Comparison of ENCODE assay signal across 9 cellular contexts in genomic region chr16:88454315-88455057, GRCh38. TPM values are rescaled to one million over a fixed set of nuclear protein-coding genes. Genes with fewer than 3 reads are reported as not detected.
DNase-seq lines count a peak whose midpoint lies in the region; ATAC-seq, FAIRE-seq and TF ChIP-seq lines count a peak whose summit lies in the region.
"Had no signal": no experiment of that assay in that cellular context is flagged by ENCODE, and none has a peak within 500 bp of the region (broad histone marks: within the 10 kb centered on the region; RNA-seq: fewer than 3 reads in every experiment).

No MANE protein-coding gene starts in this region.

- FAIRE-seq in D721Med (lab: Jason Lieb, UNC) = no peak
- FAIRE-seq: colon had no signal

- peak; percentile 74 for DNase-seq in activated CD4-positive, alpha-beta T cell treated with anti-CD3 and anti-CD28 coated beads for 36 hours
- no peak for DNase-seq in activated CD4-positive, alpha-beta T cell treated with anti-CD3 and anti-CD28 coated beads for 1 hour
- DNase-seq in epithelial cell of esophagus (ENCODE audit: low read depth) = peak; percentile 37
- no peak for DNase-seq in osteocyte (ENCODE audit: extremely low spot score, unreplicated experiment)
- DNase-seq in D721Med (ENCODE audit: insufficient read length, low spot score) = no peak
- DNase-seq in Kasumi-1 (lab: John Stamatoyannopoulos, UW) = no peak
- no peak for DNase-seq in foreskin melanocyte

- H3K27ac Mint-ChIP-seq in activated CD4-positive, alpha-beta T cell treated with anti-CD3 and anti-CD28 coated beads for 36 hours = peak overlapping the region; percentile 94
- no peak overlapping the region for H3K27ac Mint-ChIP-seq in osteocyte (ENCODE audit: unreplicated experiment)

- H3K36me3 Mint-ChIP-seq in activated CD4-positive, alpha-beta T cell treated with anti-CD3 and anti-CD28 coated beads for 36 hours (ENCODE audit: low read depth) = no peaks in the 10 kb centered on the region
- no peaks in the 10 kb centered on the region for H3K36me3 Mint-ChIP-seq in osteocyte (ENCODE audit: unreplicated experiment)

- H3K4me3 ChIP-seq in epithelial cell of esophagus (ENCODE audit: low read length) = peak overlapping the region; percentile 52

- H3K9me3 Mint-ChIP-seq in activated CD4-positive, alpha-beta T cell treated with anti-CD3 and anti-CD28 coated beads for 36 hours (ENCODE audit: low read depth) = no peaks in the 10 kb centered on the region
- no peaks in the 10 kb centered on the region for H3K9me3 Mint-ChIP-seq in osteocyte (ENCODE audit: unreplicated experiment)

- no peaks in the 10 kb centered on the region for H3K27me3 Mint-ChIP-seq in activated CD4-positive, alpha-beta T cell treated with anti-CD3 and anti-CD28 coated beads for 36 hours
- H3K27me3 Mint-ChIP-seq in osteocyte (ENCODE audit: unreplicated experiment) = no peaks in the 10 kb centered on the region

- CTCF ChIA-PET in activated CD4-positive, alpha-beta T cell treated with anti-CD3 and anti-CD28 coated beads for 36 hours (lab: Charles Lee) = interaction anchor here (0.5 to 1.0 kb wide), 3 partner anchors 16 to 588 kb away, joined by 3 read pairs; no protein-coding TSS in a partner anchor

- intact Hi-C loops in activated CD4-positive, alpha-beta T cell treated with anti-CD3 and anti-CD28 coated beads for 36 hours (cut with DNase I, micrococcal nuclease) = loop anchor here (2.0 to 10.0 kb wide), 10 partner anchors 14 to 1520 kb away; partner anchors contain the start of genes ZCCHC14 (in 2 of the 2), KLHDC4 (in 1 of the 2), PIEZO1 (in 1 of the 2) and TCF25 (in 1 of the 2)

- POLR2A ChIA-PET in activated CD4-positive, alpha-beta T cell treated with anti-CD3 and anti-CD28 coated beads for 36 hours (lab: Charles Lee) = interaction anchor here (1.0 kb wide), 1 partner anchor 115 kb away, joined by 4 read pairs; the partner anchor contains the start of gene ZC3H18

- H3K4me1 Mint-ChIP-seq in activated CD4-positive, alpha-beta T cell treated with anti-CD3 and anti-CD28 coated beads for 36 hours = peaks cover 32% of the 10 kb centered on the region
- H3K4me1 Mint-ChIP-seq in osteocyte (ENCODE audit: unreplicated experiment) = peaks cover 18% of the 10 kb centered on the region

- peak overlapping the region; percentile 85 for H3K4me3 Mint-ChIP-seq in activated CD4-positive, alpha-beta T cell treated with anti-CD3 and anti-CD28 coated beads for 36 hours
- H3K4me3 Mint-ChIP-seq in osteocyte (ENCODE audit: unreplicated experiment) = peak overlapping the region; percentile 67

- peak; percentile 3 for ATAC-seq in activated CD4-positive, alpha-beta T cell treated with anti-CD3 and anti-CD28 coated beads for 36 hours

- no peak for TF ChIP-seq CTCF in VCaP (conservative IDR thresholded peaks at IDR 0.05)
- no peak for TF ChIP-seq CTCF in epithelial cell of esophagus (IDR thresholded peaks at IDR 0.05; ENCODE audit: insufficient read depth, low read depth, low read length, missing control alignments)
- no peak for TF ChIP-seq CTCF in osteocyte (IDR thresholded peaks at IDR 0.05)
- TF ChIP-seq CTCF in D721Med (IDR thresholded peaks at IDR 0.05; ENCODE audit: insufficient read depth, missing control alignments) = no peak

- H3K27ac ChIP-seq in VCaP = peak overlapping the region; percentile 87

RNA-seq across cellular contexts. Expression of gene ZFPM1, which starts 1.4 kb away (rescaled TPM):
- 10 to 100 TPM in 1 of 2 experiments, 1 to 10 TPM in 1; 9.9 to 12.6 TPM for total RNA-seq in activated CD4-positive, alpha-beta T cell treated with anti-CD3 and anti-CD28 coated beads for 36 hours
- total RNA-seq in osteocyte = 5.6 and 5.7 TPM in 2 replicates

Comparison
In these comparisons a context has a peak if more than half of its experiments do, and no peak if none do; other contexts are left out.
1. DNase-seq: peak in activated CD4-positive, alpha-beta T cell treated with anti-CD3 and anti-CD28 coated beads for 36 hours (single experiment) and epithelial cell of esophagus (single experiment); none in activated CD4-positive, alpha-beta T cell treated with anti-CD3 and anti-CD28 coated beads for 1 hour (single experiment), osteocyte (single experiment), D721Med (single experiment), Kasumi-1 (0 of 2) and foreskin melanocyte (single experiment).